In the genomic region with DNA sequence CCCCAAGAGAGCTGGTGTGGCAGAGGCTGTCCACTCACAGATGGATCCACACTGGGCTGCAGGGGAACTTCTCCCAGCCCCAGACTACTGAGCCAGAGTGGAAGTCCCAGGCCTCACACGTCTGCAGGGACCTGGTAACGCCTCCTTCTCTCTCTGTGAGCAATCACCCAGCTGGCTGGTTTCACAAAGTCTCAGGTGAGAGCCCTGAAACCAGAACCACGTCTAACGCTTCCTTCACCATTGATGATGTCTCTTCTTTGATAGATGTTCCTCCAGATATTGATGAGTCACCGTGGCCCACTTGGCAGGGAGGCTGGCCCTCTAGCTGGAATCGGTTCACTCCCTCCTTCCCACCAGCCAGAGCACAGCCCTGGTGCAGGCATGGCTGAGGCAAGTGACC, we compare ENCODE assay signal across 5 cellular contexts. TPM values are rescaled to one million over a fixed set of nuclear protein-coding genes. Genes with fewer than 3 reads are reported as not detected.
"Had no signal": no experiment of that assay in that cellular context is flagged by ENCODE, and none has a peak within 500 bp of the region (broad histone marks: within the 10 kb centered on the region; RNA-seq: fewer than 3 reads in every experiment).

No MANE protein-coding gene starts in this region.

RNA-seq across cellular contexts. Expression of gene MYL3, which starts 54.5 kb away (rescaled TPM):
- total RNA-seq: mammary epithelial cell, natural killer cell, neural crest cell, pulmonary artery endothelial cell, vagina had no signal
- polyA plus RNA-seq: mammary epithelial cell had no signal
